Comparison of ENCODE assay signal across 10 cellular contexts in the genomic region with DNA sequence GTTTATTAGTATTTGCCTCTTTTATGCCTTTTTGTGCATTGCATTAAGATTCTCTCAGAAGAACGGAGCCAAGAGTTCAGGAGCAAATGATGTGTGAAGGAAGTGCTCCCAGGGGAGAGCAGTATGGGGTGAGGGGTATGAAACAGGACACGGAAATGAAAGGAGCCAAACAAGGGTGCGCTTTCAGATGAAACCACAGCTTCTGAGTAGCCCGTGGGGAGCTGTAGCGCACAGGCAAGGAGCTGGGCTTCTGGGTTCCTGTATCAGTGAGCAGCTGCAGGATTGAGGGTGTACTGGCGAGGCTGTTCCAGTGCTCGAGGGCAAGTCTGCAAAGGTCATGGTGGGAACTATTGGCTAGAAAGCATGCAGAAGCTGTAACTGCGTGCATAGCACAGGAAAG. TPM values are rescaled to one million over a fixed set of nuclear protein-coding genes. Genes with fewer than 3 reads are reported as not detected.
DNase-seq lines count a peak whose midpoint lies in the region; ATAC-seq and TF ChIP-seq lines count a peak whose summit lies in the region.
"Had no signal": no experiment of that assay in that cellular context is flagged by ENCODE, and none has a peak within 500 bp of the region (broad histone marks: within the 10 kb centered on the region; RNA-seq: fewer than 3 reads in every experiment).

No MANE protein-coding gene starts in this region.

- no peak for TF ChIP-seq CTCF in progenitor cell of endocrine pancreas (IDR thresholded peaks at IDR 0.05; ENCODE audit: unreplicated experiment)

- H3K27ac Mint-ChIP-seq in naive B cell (peak overlapping the region in 2 of 6 donors; percentile 23 to 79), progenitor cell of endocrine pancreas (no peak overlapping the region)
- no peak overlapping the region for H3K27ac Mint-ChIP-seq in activated CD4-positive, alpha-beta T cell treated with anti-CD3 and anti-CD28 coated beads for 36 hours

- intact Hi-C loops in activated CD4-positive, alpha-beta T cell treated with anti-CD3 and anti-CD28 coated beads for 36 hours (cut with DNase I, micrococcal nuclease): no loop called here

- peak; percentile 92 for ATAC-seq in GM18868 (IDR thresholded peaks at IDR 0.05; ENCODE audit: unreplicated experiment)
- ATAC-seq in HG02798 (IDR thresholded peaks at IDR 0.05; ENCODE audit: poor library complexity, unreplicated experiment): peak; percentile 46
- peak; percentile 89 to 97 for ATAC-seq in naive B cell (ENCODE audit: low read depth in 2 of 2)
- no peak for ATAC-seq in activated CD4-positive, alpha-beta T cell treated with anti-CD3 and anti-CD28 coated beads for 36 hours

- H3K4me3 Mint-ChIP-seq in naive B cell (peak overlapping the region in 7 of 8 donors; percentile 39 to 81 (median 65)), progenitor cell of endocrine pancreas (ENCODE audit: low read depth) (no peak overlapping the region)
- no peak overlapping the region for H3K4me3 Mint-ChIP-seq in activated CD4-positive, alpha-beta T cell treated with anti-CD3 and anti-CD28 coated beads for 36 hours

- POLR2A ChIA-PET in activated CD4-positive, alpha-beta T cell treated with anti-CD3 and anti-CD28 coated beads for 36 hours (lab: Charles Lee): no interaction called here

- peaks cover 39 to 50% (median 42%) of the 10 kb centered on the region in 3 donors for H3K27me3 Mint-ChIP-seq in naive B cell
- H3K27me3 Mint-ChIP-seq in progenitor cell of endocrine pancreas: no peaks in the 10 kb centered on the region
- peaks cover 13% of the 10 kb centered on the region for H3K27me3 Mint-ChIP-seq in activated CD4-positive, alpha-beta T cell treated with anti-CD3 and anti-CD28 coated beads for 36 hours

- H3K9me3 Mint-ChIP-seq in naive B cell (peaks cover 0 to 5% (median 0%) of the 10 kb centered on the region in 7 donors), progenitor cell of endocrine pancreas (ENCODE audit: low read depth) (peaks cover 3% of the 10 kb centered on the region)
- H3K9me3 Mint-ChIP-seq in activated CD4-positive, alpha-beta T cell treated with anti-CD3 and anti-CD28 coated beads for 36 hours (ENCODE audit: low read depth): no peaks in the 10 kb centered on the region

- DNase-seq in NCI-H187 (lab: John Stamatoyannopoulos, UW) (peak; percentile 91 to 93), naive B cell (peak; percentile 37), A172 (ENCODE audit: low spot score) (no peak), NCI-H2196 treated with DMSO at 0.1 percent for 48 hours (lab: John Stamatoyannopoulos, UW; ENCODE audit: unreplicated experiment) (no peak), progenitor cell of endocrine pancreas (ENCODE audit: low spot score, unreplicated experiment) (no peak)
- DNase-seq in activated CD4-positive, alpha-beta T cell treated with anti-CD3 and anti-CD28 coated beads for 36 hours: no peak
- DNase-seq: colonic mucosa, sigmoid colon had no signal

- CTCF ChIA-PET in activated CD4-positive, alpha-beta T cell treated with anti-CD3 and anti-CD28 coated beads for 36 hours (lab: Charles Lee): no interaction called here

- H3K36me3 Mint-ChIP-seq in naive B cell (peaks cover 15 to 31% of the 10 kb centered on the region in 2 donors), progenitor cell of endocrine pancreas (ENCODE audit: insufficient read depth) (peaks cover 16% of the 10 kb centered on the region)
- peaks cover 11% of the 10 kb centered on the region for H3K36me3 Mint-ChIP-seq in activated CD4-positive, alpha-beta T cell treated with anti-CD3 and anti-CD28 coated beads for 36 hours (ENCODE audit: low read depth)

- peaks cover 12 to 20% (median 14%) of the 10 kb centered on the region in 3 donors for H3K4me1 Mint-ChIP-seq in naive B cell
- peaks cover 4% of the 10 kb centered on the region for H3K4me1 Mint-ChIP-seq in progenitor cell of endocrine pancreas (ENCODE audit: low read depth)
- H3K4me1 Mint-ChIP-seq in activated CD4-positive, alpha-beta T cell treated with anti-CD3 and anti-CD28 coated beads for 36 hours: no peaks in the 10 kb centered on the region

RNA-seq across cellular contexts. Expression of a gene that starts 25.4 kb away (rescaled TPM):
- 1 to 10 TPM; 1.2 to 6.0 (median 3.6) TPM for polyA plus RNA-seq in naive B cell (ENCODE audit: low read depth in 6 of 6)
- total RNA-seq in A172 (2014; rRNA removed; shearing (Covaris generic)): 4.2 and 4.4 TPM in 2 replicates
- total RNA-seq in progenitor cell of endocrine pancreas: 10.9 and 12.5 TPM in 2 replicates
- total RNA-seq in activated CD4-positive, alpha-beta T cell treated with anti-CD3 and anti-CD28 coated beads for 36 hours: 1 to 10 TPM; 2.5 to 2.8 TPM

Comparison
In these comparisons a context has a peak if more than half of its experiments do, and no peak if none do; other contexts are left out.
1. DNase-seq: peak in NCI-H187 (2 of 2) and naive B cell (single experiment); none in A172 (single experiment), NCI-H2196 treated with DMSO at 0.1 percent for 48 hours (single experiment), progenitor cell of endocrine pancreas (single experiment) and activated CD4-positive, alpha-beta T cell treated with anti-CD3 and anti-CD28 coated beads for 36 hours (single experiment).
2. H3K4me3 Mint-ChIP-seq: peak in naive B cell (7 of 8); none in progenitor cell of endocrine pancreas (single experiment) and activated CD4-positive, alpha-beta T cell treated with anti-CD3 and anti-CD28 coated beads for 36 hours (single experiment).